21 cellular contexts compared by ENCODE assay signal in the genomic region with DNA sequence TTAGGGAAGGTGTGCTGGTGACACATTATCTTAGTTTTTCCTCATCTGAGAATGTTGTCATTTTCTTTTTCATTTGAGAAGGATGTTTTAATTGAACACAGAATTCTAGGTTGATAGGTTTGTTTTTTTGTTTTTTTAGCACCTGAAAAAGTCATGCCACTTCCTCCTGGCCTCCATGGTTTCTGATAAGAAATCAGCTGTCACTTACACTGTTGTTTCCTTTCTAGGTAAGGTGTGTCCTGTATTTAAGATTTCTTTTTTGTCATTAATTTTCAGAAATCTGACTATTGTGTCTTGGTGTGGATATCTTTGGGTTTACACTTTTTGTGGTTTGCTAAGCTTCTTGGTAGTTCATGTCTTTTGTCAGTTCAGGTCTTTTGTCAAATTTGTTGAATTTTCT.
DNase-seq lines count a peak whose midpoint lies in the region; ATAC-seq, FAIRE-seq and TF ChIP-seq lines count a peak whose summit lies in the region.
"Had no signal": no experiment of that assay in that cellular context is flagged by ENCODE, and none has a peak within 500 bp of the region (broad histone marks: within the 10 kb centered on the region; RNA-seq: fewer than 3 reads in every experiment).

No MANE protein-coding gene starts in this region.

- H3K4me3 Mint-ChIP-seq in activated CD4-positive, alpha-beta T cell treated with anti-CD3 and anti-CD28 coated beads for 36 hours, result no peak overlapping the region
- H3K4me3 Mint-ChIP-seq in activated CD4-positive, alpha-beta T cell treated with anti-CD3 and anti-CD28 coated beads, Interleukin-2, amount 10 ng/mL, durations not matched to agents 24 days and 14 days, result no peak overlapping the region
- no peak overlapping the region for H3K4me3 Mint-ChIP-seq in T-cell
- no peak overlapping the region for H3K4me3 Mint-ChIP-seq in effector memory CD8-positive, alpha-beta T cell
- no peak overlapping the region for H3K4me3 Mint-ChIP-seq in H9
- H3K4me3 Mint-ChIP-seq: B cell, GM23338 had no signal

- H3K27ac Mint-ChIP-seq in activated CD4-positive, alpha-beta T cell treated with anti-CD3 and anti-CD28 coated beads for 36 hours, result peak overlapping the region; percentile 2
- no peak overlapping the region for H3K27ac Mint-ChIP-seq in activated CD4-positive, alpha-beta T cell treated with anti-CD3 and anti-CD28 coated beads, Interleukin-2, amount 10 ng/mL, durations not matched to agents 24 days and 14 days
- peak overlapping the region; percentile 33 to 52 for H3K27ac Mint-ChIP-seq in T-cell
- H3K27ac Mint-ChIP-seq in effector memory CD8-positive, alpha-beta T cell, result peak overlapping the region; percentile 9 to 35
- H3K27ac Mint-ChIP-seq in H9, result no peak overlapping the region
- H3K27ac Mint-ChIP-seq: B cell, GM23338 had no signal

- FAIRE-seq in D721Med (lab: Jason Lieb, UNC), result peak; percentile 84

- H4K20me1 ChIP-seq in H9 (ENCODE audit: control insufficient read depth, insufficient read depth, insufficient read length), result no peaks in the 10 kb centered on the region

- H2BK15ac ChIP-seq in H9 (ENCODE audit: low read depth, low read length), result no peak overlapping the region

- no peaks in the 10 kb centered on the region for H3K9me3 ChIP-seq in H9 (ENCODE audit: control insufficient read depth, low read depth, low read length)

- H3K9me3 Mint-ChIP-seq in activated CD4-positive, alpha-beta T cell treated with anti-CD3 and anti-CD28 coated beads for 36 hours (ENCODE audit: low read depth), result peaks cover 9% of the 10 kb centered on the region
- peaks cover 12% of the 10 kb centered on the region for H3K9me3 Mint-ChIP-seq in activated CD4-positive, alpha-beta T cell treated with anti-CD3 and anti-CD28 coated beads, Interleukin-2, amount 10 ng/mL, durations not matched to agents 24 days and 14 days
- H3K9me3 Mint-ChIP-seq in T-cell, result peaks cover 5 to 9% (median 8%) of the 10 kb centered on the region in 3 donors
- H3K9me3 Mint-ChIP-seq in effector memory CD8-positive, alpha-beta T cell, result no peaks in the 10 kb centered on the region
- H3K9me3 Mint-ChIP-seq in H9, result peaks cover 5 to 6% of the 10 kb centered on the region in 2 experiments; a peak in 4 of 5 replicates
- H3K9me3 Mint-ChIP-seq: GM23338 had no signal

- H2AFZ ChIP-seq in H9 (ENCODE audit: low read length), result no peak overlapping the region
- H2AFZ ChIP-seq: GM23338 had no signal

- ATAC-seq in activated CD4-positive, alpha-beta T cell treated with anti-CD3 and anti-CD28 coated beads for 36 hours, result no peak
- ATAC-seq in T-cell (replicated peaks in 1 of 4), result no peak
- no peak for ATAC-seq in effector memory CD8-positive, alpha-beta T cell (replicated peaks)
- ATAC-seq: GM23338 had no signal

- H4K91ac ChIP-seq in H9 (ENCODE audit: insufficient read length, low read depth, low read length), result no peak overlapping the region

- no peak overlapping the region for H3K56ac ChIP-seq in H9 (ENCODE audit: insufficient read length, low read depth, low read length)

- no peak overlapping the region for H4K5ac ChIP-seq in H9 (ENCODE audit: insufficient read length, low read depth, low read length)

- no peak overlapping the region for H3K27ac ChIP-seq in H9 (ENCODE audit: insufficient read length, low read depth, low read length)
- H3K27ac ChIP-seq: SK-N-MC had no signal

- no peak overlapping the region for H3K18ac ChIP-seq in H9 (ENCODE audit: insufficient read length, low read depth, low read length)

- no peaks in the 10 kb centered on the region for H3K4me1 Mint-ChIP-seq in activated CD4-positive, alpha-beta T cell treated with anti-CD3 and anti-CD28 coated beads for 36 hours
- H3K4me1 Mint-ChIP-seq in activated CD4-positive, alpha-beta T cell treated with anti-CD3 and anti-CD28 coated beads, Interleukin-2, amount 10 ng/mL, durations not matched to agents 24 days and 14 days, result peaks cover 3% of the 10 kb centered on the region
- H3K4me1 Mint-ChIP-seq in T-cell (peaks cover 0 to 8% (median 7%) of the 10 kb centered on the region in 3 donors), H9 (no peaks in the 10 kb centered on the region)
- H3K4me1 Mint-ChIP-seq in effector memory CD8-positive, alpha-beta T cell (ENCODE audit: low read depth in 2 of 2), result peaks cover 0 to 11% of the 10 kb centered on the region in 2 donors
- H3K4me1 Mint-ChIP-seq: B cell, GM23338 had no signal

- TF ChIP-seq CTCF in D721Med (IDR thresholded peaks at IDR 0.05; ENCODE audit: insufficient read depth, missing control alignments), result no peak
- TF ChIP-seq CTCF in H9 (conservative IDR thresholded peaks at IDR 0.05), result no peak

- no peak for DNase-seq in activated CD4-positive, alpha-beta T cell treated with anti-CD3 and anti-CD28 coated beads for 36 hours
- no peak for DNase-seq in activated CD4-positive, alpha-beta T cell treated with anti-CD3 and anti-CD28 coated beads, Interleukin-2, amount 10 ng/mL, durations not matched to agents 24 days and 14 days
- DNase-seq in D721Med (ENCODE audit: insufficient read length, low spot score) (no peak), T-cell (no peak), NCI-H510A treated with DMSO at 0.1 percent for 48 hours (lab: John Stamatoyannopoulos, UW) (no peak), H9 (no peak), GOT3 (lab: John Stamatoyannopoulos, UW) (no peak)
- no peak for DNase-seq in effector memory CD8-positive, alpha-beta T cell
- DNase-seq: Caco-2, DMS153, GF-D8, Karpas-422, NCI-H1048, NCI-H1436, NCI-H2029, NCI-H446 treated with DMSO at 0.1 percent for 48 hours, OCI-M1, SHP77 had no signal

- H2AK5ac ChIP-seq in H9 (ENCODE audit: insufficient read length, low read length), result no peak overlapping the region

- H2BK120ac ChIP-seq in H9 (ENCODE audit: low read depth, low read length, poor library complexity, severe bottlenecking), result no peak overlapping the region

- H3K79me1 ChIP-seq in H9 (ENCODE audit: insufficient read depth, low read depth, low read length, poor library complexity, severe bottlenecking), result no peaks in the 10 kb centered on the region

- H3K4me2 ChIP-seq in H9 (ENCODE audit: insufficient read depth, insufficient read length, low read length), result no peak overlapping the region
- H3K4me2 ChIP-seq: GM23338 had no signal

- H3K27me3 Mint-ChIP-seq in activated CD4-positive, alpha-beta T cell treated with anti-CD3 and anti-CD28 coated beads for 36 hours, result no peaks in the 10 kb centered on the region
- no peaks in the 10 kb centered on the region for H3K27me3 Mint-ChIP-seq in activated CD4-positive, alpha-beta T cell treated with anti-CD3 and anti-CD28 coated beads, Interleukin-2, amount 10 ng/mL, durations not matched to agents 24 days and 14 days
- H3K27me3 Mint-ChIP-seq in T-cell (no peaks in the 10 kb centered on the region), H9 (ENCODE audit: low read depth) (no peaks in the 10 kb centered on the region)
- no peaks in the 10 kb centered on the region for H3K27me3 Mint-ChIP-seq in effector memory CD8-positive, alpha-beta T cell
- H3K27me3 Mint-ChIP-seq: B cell had no signal

- H3K23me2 ChIP-seq in H9 (ENCODE audit: insufficient read length, low read depth, low read length, poor library complexity, severe bottlenecking), result no peaks in the 10 kb centered on the region

- H3K79me2 ChIP-seq in H9 (ENCODE audit: insufficient read depth, low read length), result no peaks in the 10 kb centered on the region

- no peaks in the 10 kb centered on the region for H3K27me3 ChIP-seq in H9 (ENCODE audit: insufficient read depth, low read length)

- no peak overlapping the region for H3K14ac ChIP-seq in H9 (ENCODE audit: insufficient read depth, low read length)

- H3K9ac ChIP-seq in H9 (ENCODE audit: extremely low read depth, insufficient read length, low read length), result no peak overlapping the region

- H3K23ac ChIP-seq in H9 (ENCODE audit: insufficient read length, low read depth, low read length), result no peak overlapping the region

- POLR2A ChIA-PET in activated CD4-positive, alpha-beta T cell treated with anti-CD3 and anti-CD28 coated beads for 36 hours (lab: Charles Lee), result no interaction called here
- POLR2A ChIA-PET in T-cell (lab: Charles Lee), result no interaction called here

- H4K8ac ChIP-seq in H9 (replicated peaks; ENCODE audit: insufficient read length, low read depth, low read length), result no peak overlapping the region

- H3K36me3 Mint-ChIP-seq in activated CD4-positive, alpha-beta T cell treated with anti-CD3 and anti-CD28 coated beads for 36 hours (ENCODE audit: low read depth), result peaks cover 59% of the 10 kb centered on the region
- H3K36me3 Mint-ChIP-seq in activated CD4-positive, alpha-beta T cell treated with anti-CD3 and anti-CD28 coated beads, Interleukin-2, amount 10 ng/mL, durations not matched to agents 24 days and 14 days (ENCODE audit: low read depth), result peaks cover 71% of the 10 kb centered on the region
- H3K36me3 Mint-ChIP-seq in T-cell, result peaks cover 71% of the 10 kb centered on the region
- H3K36me3 Mint-ChIP-seq in effector memory CD8-positive, alpha-beta T cell (ENCODE audit: insufficient read depth), result peaks cover 66% of the 10 kb centered on the region
- peaks cover 40 to 50% (median 43%) of the 10 kb centered on the region in 3 experiments for H3K36me3 Mint-ChIP-seq in H9 (ENCODE audit: insufficient read depth in 1 of 3, low read depth in 3 of 3)

- no peak overlapping the region for H3K4ac ChIP-seq in H9 (ENCODE audit: low read depth, low read length)

- no peak overlapping the region for H2BK20ac ChIP-seq in H9 (ENCODE audit: low read depth, low read length, poor library complexity, severe bottlenecking)

- H2BK12ac ChIP-seq in H9 (ENCODE audit: insufficient read length, low read depth, low read length), result no peak overlapping the region

- CTCF ChIA-PET in activated CD4-positive, alpha-beta T cell treated with anti-CD3 and anti-CD28 coated beads for 36 hours (lab: Charles Lee), result no interaction called here
- CTCF ChIA-PET in T-cell (lab: Charles Lee), result no interaction called here

- intact Hi-C loops in activated CD4-positive, alpha-beta T cell treated with anti-CD3 and anti-CD28 coated beads for 36 hours (cut with DNase I, micrococcal nuclease), result loop anchor here in 1 of 2 experiments (5.0 kb wide), 3 partner anchors 35 to 50 kb away; no protein-coding TSS in a partner anchor
- intact Hi-C loops in activated CD4-positive, alpha-beta T cell treated with anti-CD3 and anti-CD28 coated beads, Interleukin-2, amount 10 ng/mL, durations not matched to agents 24 days and 14 days (cut with micrococcal nuclease), result no loop called here

- H3T11ph ChIP-seq in H9 (ENCODE audit: low read length), result no peak overlapping the region

- H2BK5ac ChIP-seq in H9 (ENCODE audit: insufficient read length, low read length), result no peak overlapping the region

- no peaks in the 10 kb centered on the region for H3K4me1 ChIP-seq in H9 (ENCODE audit: insufficient read depth, low read length)

Comparison
In these comparisons a context has a peak if more than half of its experiments do, and no peak if none do; other contexts are left out.
1. H3K27ac Mint-ChIP-seq: peak in activated CD4-positive, alpha-beta T cell treated with anti-CD3 and anti-CD28 coated beads for 36 hours (single experiment), T-cell (2 of 2) and effector memory CD8-positive, alpha-beta T cell (2 of 2); none in activated CD4-positive, alpha-beta T cell treated with anti-CD3 and anti-CD28 coated beads, Interleukin-2, amount 10 ng/mL, durations not matched to agents 24 days and 14 days (single experiment) and H9 (0 of 3).